20 cellular contexts compared by ENCODE assay signal in the genomic region with DNA sequence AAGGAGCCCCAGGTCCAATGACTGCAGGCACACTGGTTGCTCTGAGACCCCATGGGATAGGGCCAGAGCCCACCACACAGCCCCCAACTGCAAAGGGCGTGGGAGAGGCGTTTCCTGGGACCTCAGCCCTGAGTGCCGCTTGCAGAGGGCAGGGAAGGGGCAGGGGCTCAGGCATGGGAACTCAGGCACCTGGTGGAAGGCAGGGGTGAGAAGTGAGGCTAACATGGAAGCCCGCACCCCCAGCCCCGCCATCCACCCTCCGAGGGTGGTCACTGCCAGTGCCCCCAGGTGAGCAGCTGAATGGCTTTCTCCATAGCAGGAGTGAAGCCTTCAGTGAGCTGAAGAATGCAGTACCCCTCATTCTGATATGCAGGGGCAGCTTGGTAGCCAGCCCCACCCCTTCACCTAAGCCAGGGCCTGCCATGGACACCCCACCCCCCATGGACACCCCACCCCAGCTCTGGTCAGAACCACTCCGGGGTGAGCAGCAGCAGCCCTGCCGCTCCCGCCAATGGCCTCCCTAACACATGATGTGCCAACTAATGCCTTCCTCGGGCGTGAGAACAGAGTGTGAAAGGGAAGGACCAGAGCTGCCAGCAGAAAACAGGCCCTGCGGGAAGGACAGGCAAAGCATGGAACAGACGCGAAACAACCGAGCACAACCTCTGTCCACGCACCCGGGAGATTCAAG. TPM values are rescaled to one million over a fixed set of nuclear protein-coding genes. Genes with fewer than 3 reads are reported as not detected.
DNase-seq lines count a peak whose midpoint lies in the region; ATAC-seq and TF ChIP-seq lines count a peak whose summit lies in the region.
"Had no signal": no experiment of that assay in that cellular context is flagged by ENCODE, and none has a peak within 500 bp of the region (broad histone marks: within the 10 kb centered on the region; RNA-seq: fewer than 3 reads in every experiment).

No MANE protein-coding gene starts in this region.

- peak overlapping the region; percentile 33 for H3K27ac ChIP-seq in temporal lobe (ENCODE audit: low read depth, low read length)
- H3K27ac ChIP-seq: GM23248, KMS-11, PC-9 had no signal

- POLR2A ChIA-PET in activated B cell treated with CpG ODN at 0.5 μM for 24 hours (lab: Charles Lee): no interaction called here

- H3K4me1 Mint-ChIP-seq in activated naive CD4-positive, alpha-beta T cell treated with anti-CD3 and anti-CD28 coated beads, Interleukin-2, amount 10 ng/mL, durations not matched to agents 7 days and 5 days: peaks cover 2% of the 10 kb centered on the region
- H3K4me1 Mint-ChIP-seq in activated B cell treated with CpG ODN at 0.5 μM for 24 hours: peaks cover 2% of the 10 kb centered on the region

- no peak overlapping the region for H3K4me3 Mint-ChIP-seq in activated naive CD4-positive, alpha-beta T cell treated with anti-CD3 and anti-CD28 coated beads, Interleukin-2, amount 10 ng/mL, durations not matched to agents 7 days and 5 days
- H3K4me3 Mint-ChIP-seq in activated B cell treated with CpG ODN at 0.5 μM for 24 hours: no peak overlapping the region
- H3K4me3 Mint-ChIP-seq: HFFc6 had no signal

- peaks cover 38% of the 10 kb centered on the region for H3K27me3 Mint-ChIP-seq in activated naive CD4-positive, alpha-beta T cell treated with anti-CD3 and anti-CD28 coated beads, Interleukin-2, amount 10 ng/mL, durations not matched to agents 7 days and 5 days
- H3K27me3 Mint-ChIP-seq in activated B cell treated with CpG ODN at 0.5 μM for 24 hours: peaks cover 18% of the 10 kb centered on the region

- intact Hi-C loops in activated B cell treated with CpG ODN at 0.5 μM for 24 hours (cut with micrococcal nuclease): no loop called here

- CTCF ChIA-PET in activated naive CD4-positive, alpha-beta T cell treated with anti-CD3 and anti-CD28 coated beads, Interleukin-2, amount 10 ng/mL, durations not matched to agents 7 days and 5 days (lab: Charles Lee): no interaction called here
- CTCF ChIA-PET in activated B cell treated with CpG ODN at 0.5 μM for 24 hours (lab: Charles Lee): no interaction called here

- peaks cover 17% of the 10 kb centered on the region for H3K9me3 Mint-ChIP-seq in activated naive CD4-positive, alpha-beta T cell treated with anti-CD3 and anti-CD28 coated beads, Interleukin-2, amount 10 ng/mL, durations not matched to agents 7 days and 5 days
- peaks cover 7% of the 10 kb centered on the region for H3K9me3 Mint-ChIP-seq in activated B cell treated with CpG ODN at 0.5 μM for 24 hours

- no peak for TF ChIP-seq CTCF in activated B cell treated with CpG ODN at 0.5 μM for 24 hours (IDR thresholded peaks at IDR 0.05)

- DNase-seq in activated naive CD4-positive, alpha-beta T cell treated with anti-CD3 and anti-CD28 coated beads, Interleukin-2, amount 10 ng/mL, durations not matched to agents 7 days and 5 days: peak; percentile 12
- no peak for DNase-seq in activated naive CD4-positive, alpha-beta T cell treated with Interleukin-2 at 50 U/mL for 16 hours
- peak; percentile 10 for DNase-seq in activated B cell treated with CpG ODN at 0.5 μM for 24 hours
- peak; percentile 72 for DNase-seq in mesenteric fat pad (ENCODE audit: low spot score)
- no peak for DNase-seq in left lobe of liver (ENCODE audit: low spot score)
- no peak for DNase-seq in NOMO-1 treated with dmso at 0.1 percent for 144 hours (lab: John Stamatoyannopoulos, UW; ENCODE audit: unreplicated experiment)
- DNase-seq in A172 (ENCODE audit: low spot score): no peak
- DNase-seq: ACHN, AML-193, COR-L47, GM23248, HFFc6, NCI-H1048, NCI-H2081 treated with DMSO at 0.1 percent for 48 hours, NCI-H510A treated with DMSO at 0.1 percent for 48 hours, NCI-H82, PC-9 had no signal

- ATAC-seq in activated B cell treated with CpG ODN at 0.5 μM for 24 hours (ENCODE audit: low read depth): no peak
- ATAC-seq in left lobe of liver: no peak

- H3K36me3 Mint-ChIP-seq in activated naive CD4-positive, alpha-beta T cell treated with anti-CD3 and anti-CD28 coated beads, Interleukin-2, amount 10 ng/mL, durations not matched to agents 7 days and 5 days: peaks cover 2% of the 10 kb centered on the region
- H3K36me3 Mint-ChIP-seq in activated B cell treated with CpG ODN at 0.5 μM for 24 hours (ENCODE audit: low read depth): no peaks in the 10 kb centered on the region

- no peak overlapping the region for H3K27ac Mint-ChIP-seq in activated naive CD4-positive, alpha-beta T cell treated with anti-CD3 and anti-CD28 coated beads, Interleukin-2, amount 10 ng/mL, durations not matched to agents 7 days and 5 days
- no peak overlapping the region for H3K27ac Mint-ChIP-seq in activated B cell treated with CpG ODN at 0.5 μM for 24 hours
- H3K27ac Mint-ChIP-seq: HFFc6 had no signal

RNA-seq across cellular contexts. Expression of gene KIF1A, which starts 6.6 kb away (rescaled TPM):
- total RNA-seq in activated B cell treated with CpG ODN at 0.5 μM for 24 hours: not detected in 2 replicates
- total RNA-seq in mesenteric fat pad: not detected
- 181 TPM for total RNA-seq in temporal lobe
- 1.1 TPM for total RNA-seq in left lobe of liver
- total RNA-seq in A172 (2014; rRNA removed; shearing (Covaris generic)): 4.1 and 6.4 TPM in 2 replicates
- total RNA-seq: HFFc6, MCF 10A, PC-9 had no signal

RNA-seq across cellular contexts. Expression of gene AGXT, which starts 55.2 kb away (rescaled TPM):
- total RNA-seq in activated B cell treated with CpG ODN at 0.5 μM for 24 hours: not detected in 2 replicates
- 0.32 TPM for total RNA-seq in mesenteric fat pad
- not detected for total RNA-seq in temporal lobe
- total RNA-seq in left lobe of liver: 1,805 TPM
- total RNA-seq in A172 (2014; rRNA removed; shearing (Covaris generic)): 0.07 TPM in 1 of 2 replicates, not detected in the other
- total RNA-seq: GM23248, HFFc6, MCF 10A, PC-9 had no signal

Comparison
In these comparisons a context has a peak if more than half of its experiments do, and no peak if none do; other contexts are left out.
1. DNase-seq: peak in activated naive CD4-positive, alpha-beta T cell treated with anti-CD3 and anti-CD28 coated beads, Interleukin-2, amount 10 ng/mL, durations not matched to agents 7 days and 5 days (single experiment), activated B cell treated with CpG ODN at 0.5 μM for 24 hours (single experiment) and mesenteric fat pad (single experiment); none in activated naive CD4-positive, alpha-beta T cell treated with Interleukin-2 at 50 U/mL for 16 hours (single experiment), left lobe of liver (single experiment), NOMO-1 treated with dmso at 0.1 percent for 144 hours (single experiment) and A172 (single experiment).
2. RNA of gene KIF1A, which starts 6.6 kb away (total RNA-seq): 181 TPM in temporal lobe (single experiment); 4.1 to 6.4 TPM in A172, 1.1 TPM in left lobe of liver (single experiment), not detected in mesenteric fat pad (single experiment) and not detected in activated B cell treated with CpG ODN at 0.5 μM for 24 hours; every median in the first group is over 10 times any median in the second.
3. RNA of gene AGXT, which starts 55.2 kb away (total RNA-seq): 1,805 TPM in left lobe of liver (single experiment); 0.32 TPM in mesenteric fat pad (single experiment), not detected in activated B cell treated with CpG ODN at 0.5 μM for 24 hours, not detected in temporal lobe (single experiment) and 0.07 TPM in A172; every median in the first group is over 1,000 times any median in the second.